1 cellular context compared by ENCODE assay signal in the genomic region with DNA sequence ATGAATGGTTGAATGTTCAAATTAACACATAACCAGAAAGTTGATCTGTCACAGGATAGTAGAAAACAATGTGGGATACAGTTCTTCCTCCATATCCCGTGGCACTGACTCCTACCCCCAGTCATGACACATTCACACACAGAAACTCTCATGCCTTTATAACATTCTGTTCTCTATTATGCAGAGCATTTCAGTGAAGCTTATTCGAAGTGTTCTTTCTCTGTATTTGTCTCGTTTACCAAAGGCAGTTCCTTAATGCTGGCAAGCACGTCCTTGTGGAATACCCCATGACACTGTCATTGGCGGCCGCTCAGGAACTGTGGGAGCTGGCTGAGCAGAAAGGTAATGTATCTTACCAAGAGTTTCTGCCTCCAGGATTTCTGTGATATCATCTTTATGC.
TF ChIP-seq lines count a peak whose summit lies in the region.

No MANE protein-coding gene starts in this region.

TF ChIP-seq in HepG2, 621 proteins besides CTCF, POLR2A, EP300 and RAD21 (continued from another document):
- TF ChIP-seq, protein P1, sequence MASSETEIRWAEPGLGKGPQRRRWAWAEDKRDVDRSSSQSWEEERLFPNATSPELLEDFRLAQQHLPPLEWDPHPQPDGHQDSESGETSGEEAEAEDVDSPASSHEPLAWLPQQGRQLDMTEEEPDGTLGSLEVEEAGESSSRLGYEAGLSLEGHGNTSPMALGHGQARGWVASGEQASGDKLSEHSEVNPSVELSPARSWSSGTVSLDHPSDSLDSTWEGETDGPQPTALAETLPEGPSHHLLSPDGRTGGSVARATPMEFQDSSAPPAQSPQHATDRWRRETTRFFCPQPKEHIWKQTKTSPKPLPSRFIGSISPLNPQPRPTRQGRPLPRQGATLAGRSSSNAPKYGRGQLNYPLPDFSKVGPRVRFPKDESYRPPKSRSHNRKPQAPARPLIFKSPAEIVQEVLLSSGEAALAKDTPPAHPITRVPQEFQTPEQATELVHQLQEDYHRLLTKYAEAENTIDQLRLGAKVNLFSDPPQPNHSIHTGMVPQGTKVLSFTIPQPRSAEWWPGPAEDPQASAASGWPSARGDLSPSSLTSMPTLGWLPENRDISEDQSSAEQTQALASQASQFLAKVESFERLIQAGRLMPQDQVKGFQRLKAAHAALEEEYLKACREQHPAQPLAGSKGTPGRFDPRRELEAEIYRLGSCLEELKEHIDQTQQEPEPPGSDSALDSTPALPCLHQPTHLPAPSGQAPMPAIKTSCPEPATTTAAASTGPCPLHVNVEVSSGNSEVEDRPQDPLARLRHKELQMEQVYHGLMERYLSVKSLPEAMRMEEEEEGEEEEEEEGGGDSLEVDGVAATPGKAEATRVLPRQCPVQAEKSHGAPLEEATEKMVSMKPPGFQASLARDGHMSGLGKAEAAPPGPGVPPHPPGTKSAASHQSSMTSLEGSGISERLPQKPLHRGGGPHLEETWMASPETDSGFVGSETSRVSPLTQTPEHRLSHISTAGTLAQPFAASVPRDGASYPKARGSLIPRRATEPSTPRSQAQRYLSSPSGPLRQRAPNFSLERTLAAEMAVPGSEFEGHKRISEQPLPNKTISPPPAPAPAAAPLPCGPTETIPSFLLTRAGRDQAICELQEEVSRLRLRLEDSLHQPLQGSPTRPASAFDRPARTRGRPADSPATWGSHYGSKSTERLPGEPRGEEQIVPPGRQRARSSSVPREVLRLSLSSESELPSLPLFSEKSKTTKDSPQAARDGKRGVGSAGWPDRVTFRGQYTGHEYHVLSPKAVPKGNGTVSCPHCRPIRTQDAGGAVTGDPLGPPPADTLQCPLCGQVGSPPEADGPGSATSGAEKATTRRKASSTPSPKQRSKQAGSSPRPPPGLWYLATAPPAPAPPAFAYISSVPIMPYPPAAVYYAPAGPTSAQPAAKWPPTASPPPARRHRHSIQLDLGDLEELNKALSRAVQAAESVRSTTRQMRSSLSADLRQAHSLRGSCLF (CRISPR knock-in tag; IDR thresholded peaks at IDR 0.05; ENCODE audit: borderline replicate concordance), result no peak
- TF ChIP-seq, protein P2, sequence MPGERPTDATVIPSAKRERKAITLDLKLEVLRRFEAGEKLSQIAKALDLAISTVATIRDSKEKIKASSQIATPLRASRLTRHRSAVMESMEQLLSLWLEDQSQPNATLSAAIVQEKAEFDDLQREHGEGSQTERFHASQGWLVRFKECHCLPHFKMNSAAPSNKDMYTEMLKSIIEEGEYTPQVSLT (CRISPR knock-in tag; IDR thresholded peaks at IDR 0.05; ENCODE audit: borderline replicate concordance, low read depth), result no peak
- TF ChIP-seq ZIK1 (CRISPR knock-in tag; IDR thresholded peaks at IDR 0.05; ENCODE audit: borderline replicate concordance, low read depth) (no peak), ZNF333 (CRISPR knock-in tag; IDR thresholded peaks at IDR 0.05; ENCODE audit: borderline replicate concordance) (no peak), RARA (CRISPR knock-in tag; IDR thresholded peaks at IDR 0.05) (no peak), ATM (IDR thresholded peaks at IDR 0.05; ENCODE audit: borderline replicate concordance) (no peak), ZNF331 (CRISPR knock-in tag; IDR thresholded peaks at IDR 0.05) (no peak), MIER2 (CRISPR knock-in tag; IDR thresholded peaks at IDR 0.05) (no peak), ZNF703 (CRISPR knock-in tag; IDR thresholded peaks at IDR 0.05; ENCODE audit: borderline replicate concordance) (no peak), KAT2B (IDR thresholded peaks at IDR 0.05; ENCODE audit: borderline replicate concordance, low read depth, low read length) (no peak)
- TF ChIP-seq, protein P3, sequence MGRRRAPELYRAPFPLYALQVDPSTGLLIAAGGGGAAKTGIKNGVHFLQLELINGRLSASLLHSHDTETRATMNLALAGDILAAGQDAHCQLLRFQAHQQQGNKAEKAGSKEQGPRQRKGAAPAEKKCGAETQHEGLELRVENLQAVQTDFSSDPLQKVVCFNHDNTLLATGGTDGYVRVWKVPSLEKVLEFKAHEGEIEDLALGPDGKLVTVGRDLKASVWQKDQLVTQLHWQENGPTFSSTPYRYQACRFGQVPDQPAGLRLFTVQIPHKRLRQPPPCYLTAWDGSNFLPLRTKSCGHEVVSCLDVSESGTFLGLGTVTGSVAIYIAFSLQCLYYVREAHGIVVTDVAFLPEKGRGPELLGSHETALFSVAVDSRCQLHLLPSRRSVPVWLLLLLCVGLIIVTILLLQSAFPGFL (CRISPR knock-in tag; IDR thresholded peaks at IDR 0.05), result no peak
- TF ChIP-seq, protein P4, sequence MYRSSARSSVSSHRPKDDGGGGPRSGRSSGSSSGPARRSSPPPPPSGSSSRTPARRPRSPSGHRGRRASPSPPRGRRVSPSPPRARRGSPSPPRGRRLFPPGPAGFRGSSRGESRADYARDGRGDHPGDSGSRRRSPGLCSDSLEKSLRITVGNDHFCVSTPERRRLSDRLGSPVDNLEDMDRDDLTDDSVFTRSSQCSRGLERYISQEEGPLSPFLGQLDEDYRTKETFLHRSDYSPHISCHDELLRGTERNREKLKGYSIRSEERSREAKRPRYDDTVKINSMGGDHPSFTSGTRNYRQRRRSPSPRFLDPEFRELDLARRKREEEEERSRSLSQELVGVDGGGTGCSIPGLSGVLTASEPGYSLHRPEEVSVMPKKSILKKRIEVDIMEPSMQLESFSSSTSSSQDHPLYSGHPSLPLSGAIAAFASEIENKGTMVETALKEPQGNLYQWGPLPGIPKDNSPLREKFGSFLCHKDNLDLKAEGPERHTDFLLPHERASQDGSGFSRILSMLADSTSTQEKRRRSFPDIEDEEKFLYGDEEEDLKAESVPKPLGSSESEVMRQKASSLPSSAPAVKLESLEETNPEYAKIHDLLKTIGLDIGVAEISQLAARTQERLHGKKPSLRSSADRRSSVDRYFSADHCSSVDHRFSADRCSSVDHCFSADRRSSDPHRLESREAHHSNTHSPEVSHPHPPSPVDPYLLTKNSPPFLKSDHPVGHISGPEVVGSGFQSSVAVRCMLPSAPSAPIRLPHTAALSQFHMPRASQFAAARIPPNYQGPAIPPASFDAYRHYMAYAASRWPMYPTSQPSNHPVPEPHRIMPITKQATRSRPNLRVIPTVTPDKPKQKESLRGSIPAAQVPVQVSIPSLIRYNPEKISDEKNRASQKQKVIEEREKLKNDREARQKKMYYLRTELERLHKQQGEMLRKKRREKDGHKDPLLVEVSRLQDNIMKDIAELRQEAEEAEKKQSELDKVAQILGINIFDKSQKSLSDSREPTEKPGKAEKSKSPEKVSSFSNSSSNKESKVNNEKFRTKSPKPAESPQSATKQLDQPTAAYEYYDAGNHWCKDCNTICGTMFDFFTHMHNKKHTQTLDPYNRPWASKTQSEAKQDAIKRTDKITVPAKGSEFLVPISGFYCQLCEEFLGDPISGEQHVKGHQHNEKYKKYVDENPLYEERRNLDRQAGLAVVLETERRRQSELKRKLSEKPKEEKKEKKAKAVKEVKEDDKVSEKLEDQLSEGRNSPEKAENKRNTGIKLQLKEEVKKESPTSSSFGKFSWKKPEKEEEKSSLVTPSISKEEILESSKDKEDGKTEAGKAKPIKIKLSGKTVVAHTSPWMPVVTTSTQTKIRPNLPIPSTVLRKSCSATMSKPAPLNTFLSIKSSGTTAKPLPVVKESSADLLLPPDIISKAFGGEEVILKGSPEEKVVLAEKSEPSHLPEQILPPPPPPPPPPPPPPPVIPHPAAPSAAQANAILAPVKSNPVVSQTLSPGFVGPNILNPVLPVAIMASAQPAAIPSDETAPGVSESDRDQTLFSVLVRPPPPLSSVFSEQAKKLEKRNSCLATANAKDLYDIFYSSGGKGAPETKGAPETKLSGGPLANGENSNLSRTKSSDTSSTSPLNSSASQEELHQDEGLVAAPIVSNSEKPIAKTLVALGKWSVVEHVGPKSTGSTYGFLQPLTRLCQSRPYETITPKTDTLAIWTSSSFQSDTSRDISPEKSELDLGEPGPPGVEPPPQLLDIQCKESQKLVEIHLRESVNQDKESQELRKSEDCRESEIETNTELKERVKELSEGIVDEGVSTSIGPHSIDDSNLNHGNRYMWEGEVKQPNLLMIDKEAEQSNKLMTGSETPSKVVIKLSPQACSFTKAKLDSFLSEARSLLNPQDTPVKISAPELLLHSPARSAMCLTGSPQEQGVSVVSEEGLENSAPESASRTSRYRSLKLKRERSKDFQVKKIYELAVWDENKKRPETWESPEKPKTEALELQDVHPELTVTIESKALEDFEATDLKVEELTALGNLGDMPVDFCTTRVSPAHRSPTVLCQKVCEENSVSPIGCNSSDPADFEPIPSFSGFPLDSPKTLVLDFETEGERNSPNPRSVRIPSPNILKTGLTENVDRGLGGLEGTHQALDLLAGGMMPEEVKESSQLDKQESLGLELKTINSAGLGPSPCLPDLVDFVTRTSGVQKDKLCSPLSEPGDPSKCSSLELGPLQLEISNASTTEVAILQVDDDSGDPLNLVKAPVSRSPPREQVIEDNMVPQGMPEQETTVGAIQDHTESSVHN (CRISPR knock-in tag; IDR thresholded peaks at IDR 0.05), result no peak
- TF ChIP-seq, protein P5, sequence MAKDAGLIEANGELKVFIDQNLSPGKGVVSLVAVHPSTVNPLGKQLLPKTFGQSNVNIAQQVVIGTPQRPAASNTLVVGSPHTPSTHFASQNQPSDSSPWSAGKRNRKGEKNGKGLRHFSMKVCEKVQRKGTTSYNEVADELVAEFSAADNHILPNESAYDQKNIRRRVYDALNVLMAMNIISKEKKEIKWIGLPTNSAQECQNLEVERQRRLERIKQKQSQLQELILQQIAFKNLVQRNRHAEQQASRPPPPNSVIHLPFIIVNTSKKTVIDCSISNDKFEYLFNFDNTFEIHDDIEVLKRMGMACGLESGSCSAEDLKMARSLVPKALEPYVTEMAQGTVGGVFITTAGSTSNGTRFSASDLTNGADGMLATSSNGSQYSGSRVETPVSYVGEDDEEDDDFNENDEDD (CRISPR knock-in tag; IDR thresholded peaks at IDR 0.05; ENCODE audit: borderline replicate concordance), result no peak
